In genomic region chr3:122466701-122467240, GRCh38 we compare ENCODE assay signal across 29 cellular contexts.
"Had no signal": no experiment of that assay in that cellular context is flagged by ENCODE, and none has a peak within 500 bp of the region (broad histone marks: within the 10 kb centered on the region; RNA-seq: fewer than 3 reads in every experiment).

No MANE protein-coding gene starts in this region.

- H3K27me3 ChIP-seq: left lung, neural progenitor cell, neutrophil, right atrium auricular region, spleen, suprapubic skin, tibial artery, upper lobe of right lung had no signal

- H3K27me3 Mint-ChIP-seq: naive B cell; progenitor cell of endocrine pancreas; stimulated activated naive CD8-positive, alpha-beta T cell treated with anti-CD3 and anti-CD28 coated beads, Interleukin-15, Interleukin-2, amounts not matched to agents 100 ng/mL and 50 ng/mL, for 24 hours had no signal

- FAIRE-seq: small intestine, urothelium cell line had no signal

- H3K9me3 ChIP-seq: left lung, neutrophil, right atrium auricular region, spleen, suprapubic skin, thoracic aorta, tibial artery, upper lobe of right lung had no signal

- H3K4me2 ChIP-seq: neural progenitor cell had no signal

- H3K9ac ChIP-seq: neural progenitor cell had no signal

- H2AFZ ChIP-seq: neural progenitor cell had no signal

- ATAC-seq: left colon; left lung; natural killer cell; sciatic nerve; stimulated activated effector memory CD8-positive, alpha-beta T cell treated with anti-CD3 and anti-CD28 coated beads, Interleukin-12 subunit alpha, Interleukin-12 subunit beta, amount 100 ng/mL, for 72 hours; upper lobe of right lung had no signal

- H3K27ac ChIP-seq: left lung, neural progenitor cell, neutrophil, right atrium auricular region, spleen, suprapubic skin, thoracic aorta, tibial artery, upper lobe of right lung had no signal

- H3K9me3 Mint-ChIP-seq: immature natural killer cell; mesothelial cell of epicardium; natural killer cell; nephron progenitor cell; neural progenitor cell; stimulated activated effector memory CD8-positive, alpha-beta T cell treated with anti-CD3 and anti-CD28 coated beads, Interleukin-12 subunit alpha, Interleukin-12 subunit beta, amount 100 ng/mL, for 72 hours; stimulated activated naive CD8-positive, alpha-beta T cell treated with anti-CD3 and anti-CD28 coated beads, Interleukin-15, Interleukin-2, amounts not matched to agents 100 ng/mL and 50 ng/mL, for 24 hours had no signal

- DNase-seq: hypothalamus; immature natural killer cell; kidney; left colon; left lung; mesendoderm; naive B cell; natural killer cell; nephron progenitor cell; occipital lobe; small intestine; spleen; stimulated activated CD4-positive, alpha-beta T cell treated with anti-CD3 and anti-CD28 coated beads, Interleukin-4, amount 100 ng/mL, for 24 hours; stimulated activated naive CD4-positive, alpha-beta T cell; tibial artery; trophoblast cell; upper lobe of right lung had no signal

- H3K4me3 ChIP-seq: left lung, lung, neural progenitor cell, right atrium auricular region, spleen, suprapubic skin, thoracic aorta, tibial artery, upper lobe of right lung had no signal

- H3K4me3 Mint-ChIP-seq: immature natural killer cell; mesothelial cell of epicardium; natural killer cell; nephron progenitor cell; neural progenitor cell; stimulated activated effector memory CD8-positive, alpha-beta T cell treated with anti-CD3 and anti-CD28 coated beads, Interleukin-12 subunit alpha, Interleukin-12 subunit beta, amount 100 ng/mL, for 72 hours; stimulated activated naive CD8-positive, alpha-beta T cell treated with anti-CD3 and anti-CD28 coated beads, Interleukin-15, Interleukin-2, amounts not matched to agents 100 ng/mL and 50 ng/mL, for 24 hours had no signal
